ENCODE assay signal across 9 cellular contexts in genomic region chr6:137224890-137225198, GRCh38. TPM values are rescaled to one million over a fixed set of nuclear protein-coding genes. Genes with fewer than 3 reads are reported as not detected.
DNase-seq lines count a peak whose midpoint lies in the region; ATAC-seq and TF ChIP-seq lines count a peak whose summit lies in the region.
"Had no signal": no experiment of that assay in that cellular context is flagged by ENCODE, and none has a peak within 500 bp of the region (broad histone marks: within the 10 kb centered on the region; RNA-seq: fewer than 3 reads in every experiment).

No MANE protein-coding gene starts in this region.

- no peaks in the 10 kb centered on the region for H3K9me3 Mint-ChIP-seq in progenitor cell of endocrine pancreas (ENCODE audit: low read depth)
- H3K9me3 Mint-ChIP-seq in activated naive CD4-positive, alpha-beta T cell treated with anti-CD3 and anti-CD28 coated beads, Interleukin-2, amount 50 U/mL, for 72 hours, result peaks cover 0 to 12% of the 10 kb centered on the region in 2 donors

- no peak overlapping the region for H3K4me3 Mint-ChIP-seq in progenitor cell of endocrine pancreas (ENCODE audit: low read depth)

- peak; percentile 67 for ATAC-seq in GM21717 (IDR thresholded peaks at IDR 0.05; ENCODE audit: unreplicated experiment)
- no peak for ATAC-seq in activated naive CD4-positive, alpha-beta T cell treated with anti-CD3 and anti-CD28 coated beads, Interleukin-2, amount 50 U/mL, for 72 hours

- TF ChIP-seq CTCF in GM06990 (IDR thresholded peaks at IDR 0.05; ENCODE audit: insufficient read depth, low read length, poor library complexity, severe bottlenecking), result no peak
- no peak for TF ChIP-seq CTCF in progenitor cell of endocrine pancreas (IDR thresholded peaks at IDR 0.05; ENCODE audit: unreplicated experiment)

- H3K4me1 Mint-ChIP-seq in progenitor cell of endocrine pancreas (ENCODE audit: low read depth), result peaks cover 8% of the 10 kb centered on the region

- H3K27me3 ChIP-seq in GM06990 (replicated peaks; ENCODE audit: control insufficient read depth, insufficient read depth, low read length), result no peaks in the 10 kb centered on the region

- H3K36me3 Mint-ChIP-seq in progenitor cell of endocrine pancreas (ENCODE audit: insufficient read depth), result no peaks in the 10 kb centered on the region
- H3K36me3 Mint-ChIP-seq in activated naive CD4-positive, alpha-beta T cell treated with anti-CD3 and anti-CD28 coated beads, Interleukin-2, amount 50 U/mL, for 72 hours, result peaks cover 0 to 20% of the 10 kb centered on the region in 2 donors

- no peaks in the 10 kb centered on the region for H3K27me3 Mint-ChIP-seq in progenitor cell of endocrine pancreas

- H3K36me3 ChIP-seq in GM06990 (ENCODE audit: control insufficient read depth, insufficient read depth, low read length), result no peaks in the 10 kb centered on the region

- H3K4me3 ChIP-seq in GM06990 (replicated peaks; ENCODE audit: low read depth, low read length), result no peak overlapping the region

- H3K27ac Mint-ChIP-seq in progenitor cell of endocrine pancreas, result no peak overlapping the region
- H3K27ac Mint-ChIP-seq in activated naive CD4-positive, alpha-beta T cell treated with anti-CD3 and anti-CD28 coated beads, Interleukin-2, amount 50 U/mL, for 72 hours, result no peak overlapping the region

- peak; percentile 49 for DNase-seq in GM06990 (ENCODE audit: extremely low read depth, insufficient read length)
- DNase-seq in NOMO-1 (lab: John Stamatoyannopoulos, UW; ENCODE audit: unreplicated experiment in 2 of 2), result peak; percentile 82 to 97
- peak; percentile 35 for DNase-seq in inferior parietal cortex (ENCODE audit: extremely low spot score)
- no peak for DNase-seq in NCI-H187 (lab: John Stamatoyannopoulos, UW)
- no peak for DNase-seq in progenitor cell of endocrine pancreas (ENCODE audit: low spot score, unreplicated experiment)
- DNase-seq in stimulated activated CD4-positive, alpha-beta T cell treated with anti-CD3 and anti-CD28 coated beads, Interleukin-12 subunit alpha, Interleukin-12 subunit beta, amount 100 ng/mL, for 4 hours, result no peak
- DNase-seq in activated naive CD4-positive, alpha-beta T cell treated with anti-CD3 and anti-CD28 coated beads, Interleukin-2, amount 50 U/mL, for 72 hours (ENCODE audit: low spot score in 2 of 2), result no peak
- DNase-seq: NCI-H226 had no signal

RNA-seq across cellular contexts. Expression of gene IFNGR1, which starts 5.7 kb away (rescaled TPM):
- 29.4 and 31.0 TPM in 2 replicates for total RNA-seq in progenitor cell of endocrine pancreas
- total RNA-seq in activated naive CD4-positive, alpha-beta T cell treated with anti-CD3 and anti-CD28 coated beads, Interleukin-2, amount 50 U/mL, for 72 hours, result 10 to 100 TPM; 32.7 to 62.5 TPM

RNA-seq across cellular contexts. Expression of gene IL22RA2, which starts 51.4 kb away (rescaled TPM):
- total RNA-seq in progenitor cell of endocrine pancreas, result not detected in 2 replicates
- total RNA-seq in activated naive CD4-positive, alpha-beta T cell treated with anti-CD3 and anti-CD28 coated beads, Interleukin-2, amount 50 U/mL, for 72 hours, result not detected

Comparison
In these comparisons a context has a peak if more than half of its experiments do, and no peak if none do; other contexts are left out.
1. DNase-seq: peak in GM06990 (single experiment), NOMO-1 (2 of 2) and inferior parietal cortex (single experiment); none in NCI-H187 (0 of 2), progenitor cell of endocrine pancreas (single experiment), stimulated activated CD4-positive, alpha-beta T cell treated with anti-CD3 and anti-CD28 coated beads, Interleukin-12 subunit alpha, Interleukin-12 subunit beta, amount 100 ng/mL, for 4 hours (single experiment) and activated naive CD4-positive, alpha-beta T cell treated with anti-CD3 and anti-CD28 coated beads, Interleukin-2, amount 50 U/mL, for 72 hours (0 of 2).